ENCODE assay signal across 7 cellular contexts in genomic region chr13:19818223-19818842, GRCh38. TPM values are rescaled to one million over a fixed set of nuclear protein-coding genes. Genes with fewer than 3 reads are reported as not detected.
DNase-seq lines count a peak whose midpoint lies in the region; ATAC-seq and TF ChIP-seq lines count a peak whose summit lies in the region.

No MANE protein-coding gene starts in this region.

- H3K4me3 ChIP-seq in fibroblast of the aortic adventitia (ENCODE audit: low read depth, low read length) (no peak overlapping the region), prostate gland (no peak overlapping the region)

- H3K4me1 ChIP-seq in prostate gland (replicated peaks) = no peaks in the 10 kb centered on the region

- TF ChIP-seq CTCF in fibroblast of the aortic adventitia (IDR thresholded peaks at IDR 0.05; ENCODE audit: insufficient read depth, low read length) = peak; percentile 30
- peak in 3 of 4 experiments; percentile 32 to 66 (median 55) for TF ChIP-seq CTCF in prostate gland (IDR thresholded peaks at IDR 0.05)

- no peak for ATAC-seq in activated CD8-positive, alpha-beta memory T cell treated with anti-CD3 and anti-CD28 coated beads, Interleukin-2, amount 10 ng/mL, durations not matched to agents 7 days and 5 days
- ATAC-seq in HG03439 (IDR thresholded peaks at IDR 0.05; ENCODE audit: unreplicated experiment) = no peak

- no peaks in the 10 kb centered on the region for H3K36me3 ChIP-seq in prostate gland

- H3K27me3 ChIP-seq in prostate gland (replicated peaks; ENCODE audit: insufficient read depth) = no peaks in the 10 kb centered on the region

- no peak overlapping the region for H3K27ac Mint-ChIP-seq in activated CD8-positive, alpha-beta memory T cell treated with anti-CD3 and anti-CD28 coated beads, Interleukin-2, amount 10 ng/mL, durations not matched to agents 7 days and 5 days

- H3K4me1 Mint-ChIP-seq in activated CD8-positive, alpha-beta memory T cell treated with anti-CD3 and anti-CD28 coated beads, Interleukin-2, amount 10 ng/mL, durations not matched to agents 7 days and 5 days = peaks cover 2% of the 10 kb centered on the region

- H3K27ac ChIP-seq in prostate gland = no peak overlapping the region

- no peak overlapping the region for H3K4me3 Mint-ChIP-seq in activated CD8-positive, alpha-beta memory T cell treated with anti-CD3 and anti-CD28 coated beads, Interleukin-2, amount 10 ng/mL, durations not matched to agents 7 days and 5 days

- H3K9me3 Mint-ChIP-seq in activated CD8-positive, alpha-beta memory T cell treated with anti-CD3 and anti-CD28 coated beads, Interleukin-2, amount 10 ng/mL, durations not matched to agents 7 days and 5 days (ENCODE audit: low read depth) = no peaks in the 10 kb centered on the region

- H3K27me3 Mint-ChIP-seq in activated CD8-positive, alpha-beta memory T cell treated with anti-CD3 and anti-CD28 coated beads, Interleukin-2, amount 10 ng/mL, durations not matched to agents 7 days and 5 days = no peaks in the 10 kb centered on the region

- no peak for TF ChIP-seq POLR2A in prostate gland (IDR thresholded peaks at IDR 0.05)

- H3K36me3 Mint-ChIP-seq in activated CD8-positive, alpha-beta memory T cell treated with anti-CD3 and anti-CD28 coated beads, Interleukin-2, amount 10 ng/mL, durations not matched to agents 7 days and 5 days = peaks cover 29% of the 10 kb centered on the region

- intact Hi-C loops in prostate gland (cut with DNase I) = no loop called here

- H3K9me3 ChIP-seq in prostate gland = no peaks in the 10 kb centered on the region

- CTCF ChIA-PET in activated CD8-positive, alpha-beta memory T cell treated with anti-CD3 and anti-CD28 coated beads, Interleukin-2, amount 10 ng/mL, durations not matched to agents 7 days and 5 days (lab: Charles Lee) = interaction anchor here (0.5 to 1.2 kb wide), 5 partner anchors 9 to 988 kb away, joined by 3 to 4 read pairs (median 3); no protein-coding TSS in a partner anchor

- DNase-seq in HuH-7.5 (ENCODE audit: low spot score) (peak; percentile 26), fibroblast of the aortic adventitia (ENCODE audit: low read depth) (no peak), prostate gland (ENCODE audit: low spot score) (peak; percentile 29), NCI-H2107 treated with DMSO at 0.1 percent for 48 hours (lab: John Stamatoyannopoulos, UW; ENCODE audit: unreplicated experiment) (no peak), SKM-1 treated with dmso at 0.1 percent for 144 hours (lab: John Stamatoyannopoulos, UW; ENCODE audit: unreplicated experiment) (no peak)
- DNase-seq in activated CD8-positive, alpha-beta memory T cell treated with anti-CD3 and anti-CD28 coated beads, Interleukin-2, amount 10 ng/mL, durations not matched to agents 7 days and 5 days = peak; percentile 42

- WGBS in prostate gland = 46% methylated on average over 25 of the region's 27 CpGs

RNA-seq across cellular contexts. Expression of gene PSPC1, which starts 35.6 kb away (rescaled TPM):
- 100 to 1,000 TPM in 1 of 2 experiments, 10 to 100 TPM in 1; 81.6 to 101 TPM for total RNA-seq in activated CD8-positive, alpha-beta memory T cell treated with anti-CD3 and anti-CD28 coated beads, Interleukin-2, amount 10 ng/mL, durations not matched to agents 7 days and 5 days
- total RNA-seq in fibroblast of the aortic adventitia (ENCODE audit: low replicate concordance) (41.0 and 61.3 TPM in 2 replicates), prostate gland (10 to 100 TPM; 48.7 to 90.4 TPM)

RNA-seq across cellular contexts. Expression of gene ZMYM5, which starts 45.1 kb away (rescaled TPM):
- 10 to 100 TPM; 14.3 to 16.9 TPM for total RNA-seq in activated CD8-positive, alpha-beta memory T cell treated with anti-CD3 and anti-CD28 coated beads, Interleukin-2, amount 10 ng/mL, durations not matched to agents 7 days and 5 days
- 7.4 and 21.0 TPM in 2 replicates for total RNA-seq in fibroblast of the aortic adventitia (ENCODE audit: low replicate concordance)
- total RNA-seq in prostate gland = 10 to 100 TPM; 19.6 to 21.5 TPM

Comparison
In these comparisons a context has a peak if more than half of its experiments do, and no peak if none do; other contexts are left out.
1. DNase-seq: peak in HuH-7.5 (single experiment), activated CD8-positive, alpha-beta memory T cell treated with anti-CD3 and anti-CD28 coated beads, Interleukin-2, amount 10 ng/mL, durations not matched to agents 7 days and 5 days (single experiment) and prostate gland (single experiment); none in fibroblast of the aortic adventitia (single experiment), NCI-H2107 treated with DMSO at 0.1 percent for 48 hours (single experiment) and SKM-1 treated with dmso at 0.1 percent for 144 hours (single experiment).